ENCODE assay signal across 1 cellular context in genomic region chr19:13008926-13009787, GRCh38.
TF ChIP-seq lines count a peak whose summit lies in the region.

No MANE protein-coding gene starts in this region.

TF ChIP-seq in HEK293, 187 proteins besides CTCF, POLR2A, EP300 and RAD21 (continued from another document):
- no peak for TF ChIP-seq REST (tag by site-specific recombination; IDR thresholded peaks at IDR 0.05)
- TF ChIP-seq EGR2 (tag by site-specific recombination; IDR thresholded peaks at IDR 0.05; ENCODE audit: low read depth) = 0 out of 2 replicates have a peak, but pooled peaks have one; percentile 28
- no peak for TF ChIP-seq ZNF121 (tag by site-specific recombination; IDR thresholded peaks at IDR 0.05)
- TF ChIP-seq ZBTB8A (tag by site-specific recombination; IDR thresholded peaks at IDR 0.05) = no peak
- no peak for TF ChIP-seq ZNF843 (tag by site-specific recombination; IDR thresholded peaks at IDR 0.05)
- no peak for TF ChIP-seq ZNF280C (tag by site-specific recombination; IDR thresholded peaks at IDR 0.05)
- no peak for TF ChIP-seq TRIM28 (IDR thresholded peaks at IDR 0.05; ENCODE audit: borderline replicate concordance, low read length)
- no peak for TF ChIP-seq ZSCAN18 (tag by site-specific recombination; IDR thresholded peaks at IDR 0.05)
- TF ChIP-seq ZBTB26 (tag by site-specific recombination; optimal IDR thresholded peaks at IDR 0.05) = peak; percentile 13
- 0 out of 2 replicates have a peak, but pooled peaks have one; percentile 27 for TF ChIP-seq IKZF3 (tag by site-specific recombination; IDR thresholded peaks at IDR 0.05)
- TF ChIP-seq ZNF692 (tag by site-specific recombination; IDR thresholded peaks at IDR 0.05) = no peak
- no peak for TF ChIP-seq ZNF335 (tag by site-specific recombination; conservative IDR thresholded peaks at IDR 0.05)
- 0 out of 2 replicates have a peak, but pooled peaks have one; percentile 17 for TF ChIP-seq ZNF341 (tag by site-specific recombination; IDR thresholded peaks at IDR 0.05; ENCODE audit: low read depth)
- no peak for TF ChIP-seq ZNF138 (tag by site-specific recombination; IDR thresholded peaks at IDR 0.05; ENCODE audit: borderline replicate concordance)
- no peak for TF ChIP-seq ZNF514 (tag by site-specific recombination; IDR thresholded peaks at IDR 0.05)
- TF ChIP-seq ZFP69B (tag by site-specific recombination; IDR thresholded peaks at IDR 0.05) = no peak
- TF ChIP-seq ZNF350 (tag by site-specific recombination; IDR thresholded peaks at IDR 0.05) = no peak
- TF ChIP-seq ZNF148 (tag by site-specific recombination; IDR thresholded peaks at IDR 0.05; ENCODE audit: borderline replicate concordance) = no peak
- TF ChIP-seq ZFHX2 (tag by site-specific recombination; conservative IDR thresholded peaks at IDR 0.05) = peak; percentile 40; the same call in 1 of the 2 replicates
- no peak for TF ChIP-seq PRDM10 (tag by site-specific recombination; IDR thresholded peaks at IDR 0.05)
- TF ChIP-seq ZSCAN23 (tag by site-specific recombination; IDR thresholded peaks at IDR 0.05) = no peak
